In the genomic region with DNA sequence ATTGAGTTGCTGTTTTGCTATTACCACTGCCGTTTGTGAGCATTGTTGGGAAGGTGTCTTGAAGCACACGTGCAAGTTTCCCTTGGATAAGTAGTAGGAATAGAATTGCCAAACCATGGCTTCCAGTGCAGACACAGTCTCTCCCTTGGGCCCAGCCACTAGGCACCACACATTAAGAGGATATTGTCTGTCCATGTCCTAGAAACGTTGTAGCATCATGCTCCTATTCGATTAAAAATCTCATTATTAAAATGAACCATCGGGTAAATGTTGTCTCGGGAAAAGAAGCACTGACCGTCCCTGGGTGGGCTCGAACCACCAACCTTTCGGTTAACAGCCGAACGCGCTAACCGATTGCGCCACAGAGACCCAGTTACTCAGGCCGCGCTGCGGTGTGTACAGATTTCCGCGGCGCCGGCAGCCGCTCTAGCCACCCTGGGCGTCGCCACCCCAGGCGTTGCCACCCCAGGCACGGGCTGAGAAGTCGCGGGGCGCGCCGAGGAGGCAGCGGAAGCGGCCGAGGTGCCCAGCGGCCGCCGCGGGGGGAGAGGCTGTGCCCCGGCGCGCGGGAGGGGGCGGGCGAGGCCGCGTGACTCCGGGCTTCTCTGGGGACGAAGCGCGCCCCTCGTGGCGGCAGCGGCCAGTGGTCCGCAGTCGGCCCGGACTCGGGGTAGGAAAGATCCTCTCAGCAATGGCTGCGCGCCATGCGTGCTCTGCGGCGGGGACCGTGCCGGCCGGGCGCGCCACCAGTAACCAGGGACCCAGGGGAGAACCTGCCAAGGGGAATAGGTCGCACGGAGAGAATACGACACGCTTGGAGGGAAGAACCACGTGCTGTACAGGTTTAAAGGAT, we compare ENCODE assay signal across 8 cellular contexts. TPM values are rescaled to one million over a fixed set of nuclear protein-coding genes. Genes with fewer than 3 reads are reported as not detected.
A peak's percentile ranks its signal among the peaks of the same experiment; 100 is the strongest.
DNase-seq lines count a peak whose midpoint lies in the region; ATAC-seq and TF ChIP-seq lines count a peak whose summit lies in the region.

No MANE protein-coding gene starts in this region.

- peaks cover 0 to 5% (median 2%) of the 10 kb centered on the region in 3 donors for H3K27me3 Mint-ChIP-seq in CD14-positive monocyte (ENCODE audit: low read depth in 3 of 3)
- peaks cover 32% of the 10 kb centered on the region for H3K27me3 Mint-ChIP-seq in activated CD4-positive, alpha-beta memory T cell treated with anti-CD3 and anti-CD28 coated beads, Interleukin-2, amount 10 ng/mL, durations not matched to agents 7 days and 5 days

- WGBS in lung, 2 donors, result 1% methylated on average over 60 to 72 of the region's 72 CpGs

- peaks cover 0 to 3% of the 10 kb centered on the region in 2 donors for H3K4me1 ChIP-seq in lung (ENCODE audit: control insufficient read depth in 2 of 2, insufficient read depth in 2 of 2, low read length in 2 of 2)

- no peaks in the 10 kb centered on the region for H3K27me3 ChIP-seq in lung (ENCODE audit: control insufficient read depth, insufficient read depth)

- no peaks in the 10 kb centered on the region for H3K36me3 ChIP-seq in lung (ENCODE audit: control insufficient read depth in 2 of 2, insufficient read depth in 2 of 2, low read length in 2 of 2)

- H3K27ac ChIP-seq in lung (ENCODE audit: low read depth in 1 of 2, low read length in 1 of 2), result peak overlapping the region; percentile 58 to 69

- ATAC-seq in GM19395 (IDR thresholded peaks at IDR 0.05; ENCODE audit: unreplicated experiment), result peak; percentile 86
- peak; percentile 90 for ATAC-seq in HG03521 (IDR thresholded peaks at IDR 0.05; ENCODE audit: unreplicated experiment)
- peak; percentile 99 for ATAC-seq in lung (ENCODE audit: insufficient read depth, low FRiP score)

- H3K4me3 Mint-ChIP-seq in CD14-positive monocyte, result peak overlapping the region; percentile 89 to 95
- H3K4me3 Mint-ChIP-seq in activated CD4-positive, alpha-beta memory T cell treated with anti-CD3 and anti-CD28 coated beads, Interleukin-2, amount 10 ng/mL, durations not matched to agents 7 days and 5 days, result peak overlapping the region; percentile 79

- H3K27ac Mint-ChIP-seq in CD14-positive monocyte, result peak overlapping the region; percentile 66 to 91 (median 89)
- H3K27ac Mint-ChIP-seq in activated CD4-positive, alpha-beta memory T cell treated with anti-CD3 and anti-CD28 coated beads, Interleukin-2, amount 10 ng/mL, durations not matched to agents 7 days and 5 days, result peak overlapping the region; percentile 73

- intact Hi-C loops in CD14-positive monocyte (cut with micrococcal nuclease), result loop anchor here (2.0 to 10.0 kb wide), 6 partner anchors 43 to 488 kb away; partner anchors contain the start of genes ALOX5AP (in 1 of the 2), HMGB1 (in 1 of the 2) and HSPH1 (in 1 of the 2)

- peaks cover 0 to 2% (median 0%) of the 10 kb centered on the region in 7 donors for H3K9me3 Mint-ChIP-seq in CD14-positive monocyte
- H3K9me3 Mint-ChIP-seq in activated CD4-positive, alpha-beta memory T cell treated with anti-CD3 and anti-CD28 coated beads, Interleukin-2, amount 10 ng/mL, durations not matched to agents 7 days and 5 days, result no peaks in the 10 kb centered on the region

- no peaks in the 10 kb centered on the region for H3K36me3 Mint-ChIP-seq in CD14-positive monocyte
- peaks cover 5% of the 10 kb centered on the region for H3K36me3 Mint-ChIP-seq in activated CD4-positive, alpha-beta memory T cell treated with anti-CD3 and anti-CD28 coated beads, Interleukin-2, amount 10 ng/mL, durations not matched to agents 7 days and 5 days (ENCODE audit: low read depth)

- DNase-seq in CD14-positive monocyte (ENCODE audit: low spot score) (peak; percentile 93), NCI-H82 treated with DMSO at 0.1 percent for 48 hours (lab: John Stamatoyannopoulos, UW; ENCODE audit: unreplicated experiment) (peak; percentile 96), ecto neural progenitor cell (ENCODE audit: low spot score) (peak; percentile 91), lung (ENCODE audit: low spot score) (peak; percentile 88)
- peak; percentile 92 for DNase-seq in activated CD4-positive, alpha-beta memory T cell treated with anti-CD3 and anti-CD28 coated beads, Interleukin-2, amount 10 ng/mL, durations not matched to agents 7 days and 5 days
- peak; percentile 78 to 88 (median 82) for DNase-seq in stimulated activated CD4-positive, alpha-beta T cell treated with anti-CD3 and anti-CD28 coated beads, TNF-alpha, amount 100 ng/mL, for 4 hours (ENCODE audit: low read depth in 3 of 3)

- H3K4me1 Mint-ChIP-seq in CD14-positive monocyte, result peaks cover 25% of the 10 kb centered on the region
- H3K4me1 Mint-ChIP-seq in activated CD4-positive, alpha-beta memory T cell treated with anti-CD3 and anti-CD28 coated beads, Interleukin-2, amount 10 ng/mL, durations not matched to agents 7 days and 5 days, result peaks cover 22% of the 10 kb centered on the region

- TF ChIP-seq CTCF in CD14-positive monocyte (IDR thresholded peaks at IDR 0.05) (peak; percentile 78), lung (IDR thresholded peaks at IDR 0.05; ENCODE audit: control extremely low read depth, extremely low read depth) (peak; percentile 27)

- H3K4me3 ChIP-seq in lung, result peak overlapping the region; percentile 21

- POLR2A ChIA-PET in activated CD4-positive, alpha-beta memory T cell treated with anti-CD3 and anti-CD28 coated beads, Interleukin-2, amount 10 ng/mL, durations not matched to agents 7 days and 5 days (lab: Charles Lee), result interaction anchor here (0.9 kb wide), 1 partner anchor 58 kb away, joined by 3 read pairs; no protein-coding TSS in a partner anchor

- CTCF ChIA-PET in activated CD4-positive, alpha-beta memory T cell treated with anti-CD3 and anti-CD28 coated beads, Interleukin-2, amount 10 ng/mL, durations not matched to agents 7 days and 5 days (lab: Charles Lee), result no interaction called here

- H3K9me3 ChIP-seq in lung (ENCODE audit: control insufficient read depth in 2 of 2, insufficient read depth in 1 of 2, low read length in 1 of 2), result no peaks in the 10 kb centered on the region

RNA-seq across cellular contexts. Expression of gene USPL1, which starts 56.2 kb away (rescaled TPM):
- polyA plus RNA-seq in CD14-positive monocyte (1 to 10 TPM; 3.9 to 5.5 TPM), lung (1 to 10 TPM; 8.5 to 9.7 TPM)
- 10 to 100 TPM; 19.7 to 21.8 TPM for total RNA-seq in activated CD4-positive, alpha-beta memory T cell treated with anti-CD3 and anti-CD28 coated beads, Interleukin-2, amount 10 ng/mL, durations not matched to agents 7 days and 5 days
- 10 to 100 TPM; 13.4 to 31.9 TPM for total RNA-seq in lung

Comparison
In these comparisons a context has a peak if more than half of its experiments do, and no peak if none do; other contexts are left out.
1. Peak in every context shown above with its lines: DNase-seq, ATAC-seq, H3K4me3 ChIP-seq and H3K27ac ChIP-seq.